13 cellular contexts compared by ENCODE assay signal in the genomic region with DNA sequence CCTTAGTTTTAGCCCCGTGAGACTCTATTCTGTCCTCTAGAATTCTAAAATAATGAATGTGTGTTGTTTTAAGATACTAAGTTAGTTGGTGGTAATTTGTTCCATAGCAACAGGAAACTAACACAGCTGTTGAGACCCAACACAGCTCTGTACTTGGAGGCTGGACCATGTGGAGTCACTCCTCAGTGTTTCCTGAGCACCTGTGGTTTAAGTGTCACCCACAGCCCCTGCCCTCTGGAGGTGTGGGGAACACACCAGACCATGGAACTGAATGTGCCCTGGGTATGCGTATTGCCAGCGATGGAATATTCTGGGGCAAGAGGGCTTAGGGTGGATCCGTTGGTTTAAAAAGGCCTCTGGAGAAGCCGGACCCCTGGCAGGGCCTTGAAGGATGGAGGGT. TPM values are rescaled to one million over a fixed set of nuclear protein-coding genes. Genes with fewer than 3 reads are reported as not detected.
DNase-seq lines count a peak whose midpoint lies in the region; ATAC-seq, FAIRE-seq and TF ChIP-seq lines count a peak whose summit lies in the region.
"Had no signal": no experiment of that assay in that cellular context is flagged by ENCODE, and none has a peak within 500 bp of the region (broad histone marks: within the 10 kb centered on the region; RNA-seq: fewer than 3 reads in every experiment).

No MANE protein-coding gene starts in this region.

- H3K9me3 ChIP-seq in GM12878 (replicated peaks; ENCODE audit: control insufficient read depth, insufficient read depth, low read length) (no peaks in the 10 kb centered on the region), upper lobe of right lung (no peaks in the 10 kb centered on the region)
- H3K9me3 ChIP-seq: prostate gland had no signal

- TF ChIP-seq CTCF in GM12878 (IDR thresholded peaks at IDR 0.05 in 2 of 3, conservative IDR thresholded peaks at IDR 0.05 in 1 of 3; ENCODE audit: control insufficient read depth in 2 of 3, extremely low read depth in 1 of 3, insufficient read depth in 1 of 3, low read depth in 3 of 3, low read length in 3 of 3): no peak
- TF ChIP-seq CTCF in upper lobe of right lung (IDR thresholded peaks at IDR 0.05): no peak
- TF ChIP-seq CTCF in foreskin keratinocyte (conservative IDR thresholded peaks at IDR 0.05): no peak

- SMC1A ChIA-PET in GM12878 (lab: Charles Lee; ENCODE audit: uncharacterized antibody, unreplicated experiment): interaction anchor here (1.0 kb wide), 1 partner anchor 18 kb away, joined by 4 read pairs; no protein-coding TSS in a partner anchor

- TF ChIP-seq POLR2A in GM12878 (IDR thresholded peaks at IDR 0.05; ENCODE audit: low read depth, low read length): no peak

- CTCF ChIA-PET in GM12878 (lab: Yijun Ruan, JAX): interaction anchor here (0.6 to 2.1 kb wide), 5 partner anchors 14 to 88 kb away, joined by 3 to 5 read pairs (median 4); no protein-coding TSS in a partner anchor

- H3K79me2 ChIP-seq in GM12878 (ENCODE audit: control insufficient read depth, insufficient read depth, low read length): no peaks in the 10 kb centered on the region

- no peak for FAIRE-seq in GM12878 (lab: Jason Lieb, UNC)

- no peak for TF ChIP-seq RAD21 in GM12878 (IDR thresholded peaks at IDR 0.05; ENCODE audit: insufficient read depth, low read depth, low read length)

- BruUV-seq in GM12878 (replicated peaks; lab: Mats Ljungman, UMichigan): no TSS peak

- H3K4me3 ChIP-seq in GM12878 (no peak overlapping the region), upper lobe of right lung (no peak overlapping the region)
- H3K4me3 ChIP-seq: prostate gland had no signal

- H3K4me1 Mint-ChIP-seq in activated CD4-positive, alpha-beta T cell treated with anti-CD3 and anti-CD28 coated beads, Interleukin-2, amount 10 ng/mL, durations not matched to agents 24 days and 14 days: peaks cover 60% of the 10 kb centered on the region

- no peaks in the 10 kb centered on the region for H4K20me1 ChIP-seq in GM12878 (ENCODE audit: control insufficient read depth, insufficient read depth)

- intact Hi-C loops in activated CD4-positive, alpha-beta T cell treated with anti-CD3 and anti-CD28 coated beads, Interleukin-2, amount 10 ng/mL, durations not matched to agents 24 days and 14 days (cut with micrococcal nuclease): loop anchor here (1.0 kb wide), 2 partner anchors 14 to 33 kb away; no protein-coding TSS in a partner anchor
- intact Hi-C loops in GM12878 (cut with micrococcal nuclease; ENCODE audit: unreplicated experiment) (no loop called here), upper lobe of right lung (cut with DNase I) (no loop called here)

- no peak overlapping the region for H3K4me2 ChIP-seq in GM12878 (ENCODE audit: control insufficient read depth, insufficient read depth)

- H3K27me3 Mint-ChIP-seq in activated CD4-positive, alpha-beta T cell treated with anti-CD3 and anti-CD28 coated beads, Interleukin-2, amount 10 ng/mL, durations not matched to agents 24 days and 14 days: no peaks in the 10 kb centered on the region

- H3K4me3 Mint-ChIP-seq in activated CD4-positive, alpha-beta T cell treated with anti-CD3 and anti-CD28 coated beads, Interleukin-2, amount 10 ng/mL, durations not matched to agents 24 days and 14 days: no peak overlapping the region

- H3K27me3 ChIP-seq in GM12878 (replicated peaks in 1 of 2; ENCODE audit: control insufficient read depth in 2 of 2, insufficient read depth in 2 of 2, low read length in 1 of 2) (peaks cover 0 to 4% of the 10 kb centered on the region in 2 experiments; a peak in 1 of 4 replicates), upper lobe of right lung (no peaks in the 10 kb centered on the region), foreskin keratinocyte (no peaks in the 10 kb centered on the region)

- DNase-seq in stimulated activated CD4-positive, alpha-beta T cell treated with anti-CD3 and anti-CD28 coated beads, Interleukin-15, amount 100 ng/mL, for 24 hours: peak; percentile 64
- DNase-seq in stimulated activated CD4-positive, alpha-beta T cell treated with anti-CD3 and anti-CD28 coated beads, Interleukin-2, amount 100 ng/mL, for 24 hours: no peak
- peak; percentile 87 for DNase-seq in activated CD4-positive, alpha-beta T cell treated with anti-CD3 and anti-CD28 coated beads, Interleukin-2, amount 10 ng/mL, durations not matched to agents 24 days and 14 days
- no peak for DNase-seq in GM12878 (ENCODE audit: low read depth, low spot score)
- no peak for DNase-seq in upper lobe of right lung
- DNase-seq in HK-2 (ENCODE audit: unreplicated experiment): no peak
- no peak for DNase-seq in foreskin keratinocyte
- DNase-seq: activated CD4-positive, CD25-positive, alpha-beta regulatory T cell treated with anti-CD3 and anti-CD28 coated beads, Interleukin-2, amount 50 U/mL, for 72 hours; NCI-H2107; NCI-H774; RPMI8226 had no signal

- ATAC-seq in GM12878 (peak; percentile 10; the same call in 2 of the 3 replicates), upper lobe of right lung (peak; percentile 12), foreskin keratinocyte (no peak), GM21717 (IDR thresholded peaks at IDR 0.05; ENCODE audit: unreplicated experiment) (no peak)

- no peak for TF ChIP-seq EP300 in GM12878 (IDR thresholded peaks at IDR 0.05; ENCODE audit: borderline replicate concordance in 1 of 2, control insufficient read depth in 1 of 2, low read depth in 2 of 2, low read length in 2 of 2)

- peak overlapping the region; percentile 85 for H3K27ac Mint-ChIP-seq in activated CD4-positive, alpha-beta T cell treated with anti-CD3 and anti-CD28 coated beads, Interleukin-2, amount 10 ng/mL, durations not matched to agents 24 days and 14 days

- no peak overlapping the region for H3K9ac ChIP-seq in GM12878 (ENCODE audit: control insufficient read depth, insufficient read depth, low read length)

- H3K4me1 ChIP-seq in GM12878 (ENCODE audit: control insufficient read depth, insufficient read depth, low read length) (no peaks in the 10 kb centered on the region), upper lobe of right lung (peaks cover 20% of the 10 kb centered on the region), foreskin keratinocyte (peaks cover 16% of the 10 kb centered on the region)

- 97% methylated on average over 5 of the region's 5 CpGs for WGBS in GM12878 (ENCODE audit: insufficient coverage, insufficient replicate concordance, low lambda C conversion rate, missing lambda C conversion rate)

- H3K9me3 Mint-ChIP-seq in activated CD4-positive, alpha-beta T cell treated with anti-CD3 and anti-CD28 coated beads, Interleukin-2, amount 10 ng/mL, durations not matched to agents 24 days and 14 days: no peaks in the 10 kb centered on the region

- in situ Hi-C loops in GM12878 (cut with MboI): no loop called here

- H3K36me3 ChIP-seq in GM12878 (ENCODE audit: control insufficient read depth in 2 of 2, insufficient read depth in 2 of 2, low read length in 1 of 2): no peaks in the 10 kb centered on the region
- H3K36me3 ChIP-seq in upper lobe of right lung: no peaks in the 10 kb centered on the region
- H3K36me3 ChIP-seq: prostate gland had no signal

- no peak overlapping the region for H3K27ac ChIP-seq in GM12878 (ENCODE audit: control insufficient read depth, insufficient read depth)
- no peak overlapping the region for H3K27ac ChIP-seq in upper lobe of right lung
- H3K27ac ChIP-seq in foreskin keratinocyte: no peak overlapping the region
- H3K27ac ChIP-seq: prostate gland had no signal

- no peak overlapping the region for H2AFZ ChIP-seq in GM12878 (ENCODE audit: control insufficient read depth, low read depth, low read length)

- H3K36me3 Mint-ChIP-seq in activated CD4-positive, alpha-beta T cell treated with anti-CD3 and anti-CD28 coated beads, Interleukin-2, amount 10 ng/mL, durations not matched to agents 24 days and 14 days (ENCODE audit: low read depth): peaks cover 3% of the 10 kb centered on the region

- RAD21 ChIA-PET in GM12878 (lab: Charles Lee; ENCODE audit: unreplicated experiment): interaction anchor here (1.0 kb wide), 1 partner anchor 38 kb away, joined by 3 read pairs; no protein-coding TSS in a partner anchor

- POLR2A ChIA-PET in GM12878 (lab: Charles Lee): interaction anchor here (0.6 kb wide), 1 partner anchor 162 kb away, joined by 3 read pairs; no protein-coding TSS in a partner anchor

TF ChIP-seq in GM12878, 131 proteins besides CTCF, POLR2A, EP300 and RAD21 (continues in another document):
- TF ChIP-seq RB1 (IDR thresholded peaks at IDR 0.05; ENCODE audit: borderline replicate concordance): no peak
- TF ChIP-seq MEF2A (IDR thresholded peaks at IDR 0.05; ENCODE audit: insufficient read depth, low read depth, low read length): no peak
- no peak for TF ChIP-seq MXI1 (IDR thresholded peaks at IDR 0.05; ENCODE audit: low read depth, low read length)
- no peak for TF ChIP-seq E2F4 (IDR thresholded peaks at IDR 0.05; ENCODE audit: low read depth, low read length)

RNA-seq across cellular contexts. Expression of gene GPR68, which starts 16.6 kb away (rescaled TPM):
- total RNA-seq in activated CD4-positive, alpha-beta T cell treated with anti-CD3 and anti-CD28 coated beads, Interleukin-2, amount 10 ng/mL, durations not matched to agents 24 days and 14 days: 4.6 and 4.9 TPM in 2 replicates
- 1.0 TPM in 2 replicates for total RNA-seq in GM12878 (2013; cell fraction: nucleolus; rRNA removed)
- total RNA-seq in GM12878 (2014; rRNA removed) (2.2 and 3.1 TPM in 2 replicates), GM12878 (2014; rRNA removed; fragmentation: Illumina TruSeq; extraction: Trizol) (0.76 and 1.1 TPM in 2 replicates), GM12878 (2021) (2.1 and 2.4 TPM in 2 replicates), upper lobe of right lung (6.3 TPM), foreskin keratinocyte (0.95 and 2.5 TPM in 2 replicates)
- 0.76 TPM for polyA plus RNA-seq in GM12878 (2011; ENCODE audit: low read depth)
- polyA plus RNA-seq in GM12878 (2011; rRNA removed) (1.9 and 3.0 TPM in 2 replicates), GM12878 (2014; fragmentation: Illumina TruSeq; extraction: Trizol) (1.1 and 1.2 TPM in 2 replicates), GM12878 (2014; fragmentation: Nextera tagmentation; extraction: Ambion mirVana) (under 1 TPM; 0.06 to 0.35 TPM), GM12878 (2014; rRNA removed) (2.7 and 3.4 TPM in 2 replicates), GM12878 (2016; fragmentation: Nextera tagmentation; extraction: Ambion mirVana) (1 to 10 TPM; 1.8 TPM), foreskin keratinocyte (0.70 and 2.0 TPM in 2 replicates)
- 8.1 and 9.1 TPM in 2 replicates for polyA plus RNA-seq in GM12878 (2011; cell fraction: cytosol; rRNA removed)
- 7.7 and 8.0 TPM in 2 replicates for polyA plus RNA-seq in GM12878 (2011; cell fraction: nucleus; rRNA removed)
- polyA plus RNA-seq in GM12878 (2012): 1.1 and 1.3 TPM in 2 replicates
- 2.8 and 6.9 TPM in 2 replicates for polyA minus RNA-seq in GM12878 (2011; rRNA and poly(A)+ RNA removed)
- polyA minus RNA-seq in GM12878 (2011; cell fraction: cytosol; rRNA and poly(A)+ RNA removed): 1.2 and 3.3 TPM in 2 replicates
- 1.6 and 1.7 TPM in 2 replicates for polyA minus RNA-seq in GM12878 (2011; cell fraction: nucleus; rRNA and poly(A)+ RNA removed)

Comparison
In these comparisons a context has a peak if more than half of its experiments do, and no peak if none do; other contexts are left out.
1. DNase-seq: peak in stimulated activated CD4-positive, alpha-beta T cell treated with anti-CD3 and anti-CD28 coated beads, Interleukin-15, amount 100 ng/mL, for 24 hours (single experiment) and activated CD4-positive, alpha-beta T cell treated with anti-CD3 and anti-CD28 coated beads, Interleukin-2, amount 10 ng/mL, durations not matched to agents 24 days and 14 days (single experiment); none in stimulated activated CD4-positive, alpha-beta T cell treated with anti-CD3 and anti-CD28 coated beads, Interleukin-2, amount 100 ng/mL, for 24 hours (0 of 2), GM12878 (single experiment), upper lobe of right lung (single experiment), HK-2 (single experiment) and foreskin keratinocyte (0 of 2).
2. ATAC-seq: peak in GM12878 (single experiment) and upper lobe of right lung (single experiment); none in foreskin keratinocyte (single experiment) and GM21717 (single experiment).